In genomic region chr9:19216466-19216865, GRCh38 we compare ENCODE assay signal across 1 cellular context.
TF ChIP-seq lines count a peak whose summit lies in the region.

No MANE protein-coding gene starts in this region.

TF ChIP-seq in HepG2, 621 proteins besides CTCF, POLR2A, EP300 and RAD21 (continued from another document):
- no peak for TF ChIP-seq ATRX (CRISPR knock-in tag; IDR thresholded peaks at IDR 0.05; ENCODE audit: borderline replicate concordance)
- TF ChIP-seq ZNF589 (CRISPR knock-in tag; conservative IDR thresholded peaks at IDR 0.05), result no peak
- TF ChIP-seq ZNF652 (CRISPR knock-in tag; IDR thresholded peaks at IDR 0.05; ENCODE audit: borderline replicate concordance, low read depth), result no peak
- TF ChIP-seq ETV5 (CRISPR knock-in tag; IDR thresholded peaks at IDR 0.05; ENCODE audit: borderline replicate concordance), result no peak
- TF ChIP-seq ZNF780A (CRISPR knock-in tag; IDR thresholded peaks at IDR 0.05), result no peak
- TF ChIP-seq KAT7 (CRISPR knock-in tag; IDR thresholded peaks at IDR 0.05; ENCODE audit: borderline replicate concordance), result no peak
